1 cellular context compared by ENCODE assay signal in the genomic region with DNA sequence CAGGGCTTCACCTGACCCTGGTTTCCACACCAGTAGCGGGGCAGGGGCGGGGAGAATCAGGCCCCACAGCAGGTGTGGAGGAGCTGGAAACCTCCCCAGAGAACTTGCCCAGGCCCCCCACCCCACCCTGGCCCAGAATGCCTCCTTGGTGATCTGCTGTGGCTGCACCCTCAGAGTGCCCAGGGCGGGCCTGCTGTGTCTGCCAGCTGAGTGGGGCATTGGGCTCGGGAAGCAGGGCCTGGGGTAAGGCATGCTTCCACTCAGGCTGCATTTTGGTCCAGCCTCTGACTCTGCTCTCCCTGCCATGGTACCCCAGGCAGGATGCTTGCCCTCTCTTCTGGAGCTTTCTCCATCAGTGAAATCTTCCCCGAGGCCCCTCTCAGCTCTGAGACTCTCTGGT.
TF ChIP-seq lines count a peak whose summit lies in the region.

No MANE protein-coding gene starts in this region.

TF ChIP-seq in H1, 55 proteins besides CTCF, POLR2A, EP300 and RAD21:
- no peak for TF ChIP-seq HDAC6 (IDR thresholded peaks at IDR 0.05; ENCODE audit: low read depth, low read length)
- no peak for TF ChIP-seq SRF (IDR thresholded peaks at IDR 0.05; ENCODE audit: low read depth, low read length)
- TF ChIP-seq CBX5 (IDR thresholded peaks at IDR 0.05; ENCODE audit: low read depth, low read length), result no peak
- TF ChIP-seq SAP30 (IDR thresholded peaks at IDR 0.05; ENCODE audit: insufficient read depth, insufficient replicate concordance, low read length), result no peak
- TF ChIP-seq SIX5 (IDR thresholded peaks at IDR 0.05; ENCODE audit: low read depth, low read length), result no peak
- TF ChIP-seq USF2 (IDR thresholded peaks at IDR 0.05; ENCODE audit: low read length), result no peak
- TF ChIP-seq, protein P1, sequence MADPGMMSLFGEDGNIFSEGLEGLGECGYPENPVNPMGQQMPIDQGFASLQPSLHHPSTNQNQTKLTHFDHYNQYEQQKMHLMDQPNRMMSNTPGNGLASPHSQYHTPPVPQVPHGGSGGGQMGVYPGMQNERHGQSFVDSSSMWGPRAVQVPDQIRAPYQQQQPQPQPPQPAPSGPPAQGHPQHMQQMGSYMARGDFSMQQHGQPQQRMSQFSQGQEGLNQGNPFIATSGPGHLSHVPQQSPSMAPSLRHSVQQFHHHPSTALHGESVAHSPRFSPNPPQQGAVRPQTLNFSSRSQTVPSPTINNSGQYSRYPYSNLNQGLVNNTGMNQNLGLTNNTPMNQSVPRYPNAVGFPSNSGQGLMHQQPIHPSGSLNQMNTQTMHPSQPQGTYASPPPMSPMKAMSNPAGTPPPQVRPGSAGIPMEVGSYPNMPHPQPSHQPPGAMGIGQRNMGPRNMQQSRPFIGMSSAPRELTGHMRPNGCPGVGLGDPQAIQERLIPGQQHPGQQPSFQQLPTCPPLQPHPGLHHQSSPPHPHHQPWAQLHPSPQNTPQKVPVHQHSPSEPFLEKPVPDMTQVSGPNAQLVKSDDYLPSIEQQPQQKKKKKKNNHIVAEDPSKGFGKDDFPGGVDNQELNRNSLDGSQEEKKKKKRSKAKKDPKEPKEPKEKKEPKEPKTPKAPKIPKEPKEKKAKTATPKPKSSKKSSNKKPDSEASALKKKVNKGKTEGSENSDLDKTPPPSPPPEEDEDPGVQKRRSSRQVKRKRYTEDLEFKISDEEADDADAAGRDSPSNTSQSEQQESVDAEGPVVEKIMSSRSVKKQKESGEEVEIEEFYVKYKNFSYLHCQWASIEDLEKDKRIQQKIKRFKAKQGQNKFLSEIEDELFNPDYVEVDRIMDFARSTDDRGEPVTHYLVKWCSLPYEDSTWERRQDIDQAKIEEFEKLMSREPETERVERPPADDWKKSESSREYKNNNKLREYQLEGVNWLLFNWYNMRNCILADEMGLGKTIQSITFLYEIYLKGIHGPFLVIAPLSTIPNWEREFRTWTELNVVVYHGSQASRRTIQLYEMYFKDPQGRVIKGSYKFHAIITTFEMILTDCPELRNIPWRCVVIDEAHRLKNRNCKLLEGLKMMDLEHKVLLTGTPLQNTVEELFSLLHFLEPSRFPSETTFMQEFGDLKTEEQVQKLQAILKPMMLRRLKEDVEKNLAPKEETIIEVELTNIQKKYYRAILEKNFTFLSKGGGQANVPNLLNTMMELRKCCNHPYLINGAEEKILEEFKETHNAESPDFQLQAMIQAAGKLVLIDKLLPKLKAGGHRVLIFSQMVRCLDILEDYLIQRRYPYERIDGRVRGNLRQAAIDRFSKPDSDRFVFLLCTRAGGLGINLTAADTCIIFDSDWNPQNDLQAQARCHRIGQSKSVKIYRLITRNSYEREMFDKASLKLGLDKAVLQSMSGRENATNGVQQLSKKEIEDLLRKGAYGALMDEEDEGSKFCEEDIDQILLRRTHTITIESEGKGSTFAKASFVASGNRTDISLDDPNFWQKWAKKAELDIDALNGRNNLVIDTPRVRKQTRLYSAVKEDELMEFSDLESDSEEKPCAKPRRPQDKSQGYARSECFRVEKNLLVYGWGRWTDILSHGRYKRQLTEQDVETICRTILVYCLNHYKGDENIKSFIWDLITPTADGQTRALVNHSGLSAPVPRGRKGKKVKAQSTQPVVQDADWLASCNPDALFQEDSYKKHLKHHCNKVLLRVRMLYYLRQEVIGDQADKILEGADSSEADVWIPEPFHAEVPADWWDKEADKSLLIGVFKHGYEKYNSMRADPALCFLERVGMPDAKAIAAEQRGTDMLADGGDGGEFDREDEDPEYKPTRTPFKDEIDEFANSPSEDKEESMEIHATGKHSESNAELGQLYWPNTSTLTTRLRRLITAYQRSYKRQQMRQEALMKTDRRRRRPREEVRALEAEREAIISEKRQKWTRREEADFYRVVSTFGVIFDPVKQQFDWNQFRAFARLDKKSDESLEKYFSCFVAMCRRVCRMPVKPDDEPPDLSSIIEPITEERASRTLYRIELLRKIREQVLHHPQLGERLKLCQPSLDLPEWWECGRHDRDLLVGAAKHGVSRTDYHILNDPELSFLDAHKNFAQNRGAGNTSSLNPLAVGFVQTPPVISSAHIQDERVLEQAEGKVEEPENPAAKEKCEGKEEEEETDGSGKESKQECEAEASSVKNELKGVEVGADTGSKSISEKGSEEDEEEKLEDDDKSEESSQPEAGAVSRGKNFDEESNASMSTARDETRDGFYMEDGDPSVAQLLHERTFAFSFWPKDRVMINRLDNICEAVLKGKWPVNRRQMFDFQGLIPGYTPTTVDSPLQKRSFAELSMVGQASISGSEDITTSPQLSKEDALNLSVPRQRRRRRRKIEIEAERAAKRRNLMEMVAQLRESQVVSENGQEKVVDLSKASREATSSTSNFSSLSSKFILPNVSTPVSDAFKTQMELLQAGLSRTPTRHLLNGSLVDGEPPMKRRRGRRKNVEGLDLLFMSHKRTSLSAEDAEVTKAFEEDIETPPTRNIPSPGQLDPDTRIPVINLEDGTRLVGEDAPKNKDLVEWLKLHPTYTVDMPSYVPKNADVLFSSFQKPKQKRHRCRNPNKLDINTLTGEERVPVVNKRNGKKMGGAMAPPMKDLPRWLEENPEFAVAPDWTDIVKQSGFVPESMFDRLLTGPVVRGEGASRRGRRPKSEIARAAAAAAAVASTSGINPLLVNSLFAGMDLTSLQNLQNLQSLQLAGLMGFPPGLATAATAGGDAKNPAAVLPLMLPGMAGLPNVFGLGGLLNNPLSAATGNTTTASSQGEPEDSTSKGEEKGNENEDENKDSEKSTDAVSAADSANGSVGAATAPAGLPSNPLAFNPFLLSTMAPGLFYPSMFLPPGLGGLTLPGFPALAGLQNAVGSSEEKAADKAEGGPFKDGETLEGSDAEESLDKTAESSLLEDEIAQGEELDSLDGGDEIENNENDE (IDR thresholded peaks at IDR 0.05; ENCODE audit: insufficient replicate concordance, low read length), result no peak
- no peak for TF ChIP-seq CHD2 (IDR thresholded peaks at IDR 0.05; ENCODE audit: low read length)
TF ChIP-seq in H1: peak in this region for 0.
